In the genomic region with DNA sequence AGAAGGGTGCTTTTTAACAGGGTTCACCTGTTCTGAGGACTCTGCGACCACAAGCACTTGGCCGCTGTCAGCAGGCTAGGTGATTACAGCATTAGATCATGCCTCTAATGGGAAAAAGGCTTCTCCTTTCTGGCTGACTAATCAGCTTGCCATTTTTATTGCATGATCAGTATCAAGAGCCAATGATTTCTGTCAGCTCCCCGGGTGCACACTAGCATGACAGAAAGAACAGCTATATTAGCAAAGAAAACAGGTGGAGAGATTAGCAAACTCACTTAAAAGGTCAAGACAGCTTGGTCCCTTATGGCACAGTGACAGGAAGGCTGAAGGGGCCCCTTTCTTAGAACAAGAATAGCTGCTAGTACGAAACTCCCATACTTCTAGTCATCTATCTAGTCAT, we compare ENCODE assay signal across 8 cellular contexts.
DNase-seq lines count a peak whose midpoint lies in the region; ATAC-seq and FAIRE-seq lines count a peak whose summit lies in the region.

No MANE protein-coding gene starts in this region.

- peaks cover 5% of the 10 kb centered on the region for H3K9me3 Mint-ChIP-seq in activated CD8-positive, alpha-beta memory T cell treated with anti-CD3 and anti-CD28 coated beads, Interleukin-2, amount 10 ng/mL, durations not matched to agents 7 days and 5 days (ENCODE audit: low read depth)
- peaks cover 0 to 2% (median 0%) of the 10 kb centered on the region in 6 donors for H3K9me3 Mint-ChIP-seq in immature natural killer cell

- peaks cover 7% of the 10 kb centered on the region for H3K36me3 Mint-ChIP-seq in activated CD8-positive, alpha-beta memory T cell treated with anti-CD3 and anti-CD28 coated beads, Interleukin-2, amount 10 ng/mL, durations not matched to agents 7 days and 5 days
- no peaks in the 10 kb centered on the region for H3K36me3 Mint-ChIP-seq in immature natural killer cell

- peak overlapping the region; percentile 64 for H3K27ac Mint-ChIP-seq in activated CD8-positive, alpha-beta memory T cell treated with anti-CD3 and anti-CD28 coated beads, Interleukin-2, amount 10 ng/mL, durations not matched to agents 7 days and 5 days
- no peak overlapping the region for H3K27ac Mint-ChIP-seq in immature natural killer cell

- H3K4me1 Mint-ChIP-seq in activated CD8-positive, alpha-beta memory T cell treated with anti-CD3 and anti-CD28 coated beads, Interleukin-2, amount 10 ng/mL, durations not matched to agents 7 days and 5 days, result peaks cover 68% of the 10 kb centered on the region
- H3K4me1 Mint-ChIP-seq in immature natural killer cell, result peaks cover 5 to 21% of the 10 kb centered on the region in 2 donors

- no peak for ATAC-seq in activated CD8-positive, alpha-beta memory T cell treated with anti-CD3 and anti-CD28 coated beads, Interleukin-2, amount 10 ng/mL, durations not matched to agents 7 days and 5 days
- peak; percentile 56 for ATAC-seq in HG02642 (IDR thresholded peaks at IDR 0.05; ENCODE audit: poor library complexity, unreplicated experiment)

- CTCF ChIA-PET in activated CD8-positive, alpha-beta memory T cell treated with anti-CD3 and anti-CD28 coated beads, Interleukin-2, amount 10 ng/mL, durations not matched to agents 7 days and 5 days (lab: Charles Lee), result interaction anchor here (0.8 to 2.7 kb wide), 12 partner anchors 8 to 246 kb away, joined by 3 to 13 read pairs (median 6); no protein-coding TSS in a partner anchor

- H3K4me3 Mint-ChIP-seq in activated CD8-positive, alpha-beta memory T cell treated with anti-CD3 and anti-CD28 coated beads, Interleukin-2, amount 10 ng/mL, durations not matched to agents 7 days and 5 days, result no peak overlapping the region
- H3K4me3 Mint-ChIP-seq in immature natural killer cell, result no peak overlapping the region

- DNase-seq in activated CD8-positive, alpha-beta memory T cell treated with anti-CD3 and anti-CD28 coated beads, Interleukin-2, amount 10 ng/mL, durations not matched to agents 7 days and 5 days, result no peak
- DNase-seq in activated CD8-positive, alpha-beta memory T cell treated with anti-CD3 and anti-CD28 coated beads, Interleukin-2, amount 50 U/mL, for 48 hours, result no peak
- peak; percentile 21 for DNase-seq in NOMO-1 treated with dmso at 0.1 percent for 144 hours (lab: John Stamatoyannopoulos, UW; ENCODE audit: unreplicated experiment)
- DNase-seq in NCI-H2107 (lab: John Stamatoyannopoulos, UW), result no peak
- DNase-seq in immature natural killer cell, result no peak
- no peak for DNase-seq in NCI-H446 (lab: John Stamatoyannopoulos, UW)

- no peaks in the 10 kb centered on the region for H3K27me3 Mint-ChIP-seq in activated CD8-positive, alpha-beta memory T cell treated with anti-CD3 and anti-CD28 coated beads, Interleukin-2, amount 10 ng/mL, durations not matched to agents 7 days and 5 days
- H3K27me3 Mint-ChIP-seq in immature natural killer cell (ENCODE audit: low read depth in 3 of 3), result peaks cover 7 to 19% (median 9%) of the 10 kb centered on the region in 3 donors

- FAIRE-seq in islet of Langerhans (lab: Jason Lieb, UNC), result peak; percentile 51
